ENCODE assay signal across 19 cellular contexts in genomic region chr1:203677771-203678170, GRCh38. TPM values are rescaled to one million over a fixed set of nuclear protein-coding genes. Genes with fewer than 3 reads are reported as not detected.
A peak's percentile ranks its signal among the peaks of the same experiment; 100 is the strongest.
DNase-seq lines count a peak whose midpoint lies in the region; ATAC-seq and TF ChIP-seq lines count a peak whose summit lies in the region.
"Had no signal": no experiment of that assay in that cellular context is flagged by ENCODE, and none has a peak within 500 bp of the region (broad histone marks: within the 10 kb centered on the region; RNA-seq: fewer than 3 reads in every experiment).

No MANE protein-coding gene starts in this region.

- no peaks in the 10 kb centered on the region for H3K9me3 Mint-ChIP-seq in activated CD8-positive, alpha-beta T cell treated with anti-CD3 and anti-CD28 coated beads, Interleukin-2, amount 10 ng/mL, durations not matched to agents 7 days and 5 days (ENCODE audit: insufficient read depth)
- H3K9me3 Mint-ChIP-seq in activated CD8-positive, alpha-beta T cell treated with anti-CD3 and anti-CD28 coated beads for 36 hours = no peaks in the 10 kb centered on the region
- H3K9me3 Mint-ChIP-seq in activated T-helper 17 cell treated with anti-CD3 and anti-CD28 coated beads, Interleukin-2, amount 50 U/mL, for 72 hours = no peaks in the 10 kb centered on the region
- no peaks in the 10 kb centered on the region for H3K9me3 Mint-ChIP-seq in immature natural killer cell
- H3K9me3 Mint-ChIP-seq: activated naive CD8-positive, alpha-beta T cell treated with anti-CD3 and anti-CD28 coated beads, Interleukin-2, amount 10 ng/mL, durations not matched to agents 7 days and 5 days; stimulated activated naive CD8-positive, alpha-beta T cell treated with anti-CD3 and anti-CD28 coated beads, Interleukin-15, amount 100 ng/mL, for 72 hours had no signal

- H3K9me3 ChIP-seq in stomach smooth muscle (ENCODE audit: control insufficient read depth in 2 of 2, low read length in 2 of 2) (no peaks in the 10 kb centered on the region), WERI-Rb-1 (ENCODE audit: severe bottlenecking) (peaks cover 5% of the 10 kb centered on the region)
- H3K9me3 ChIP-seq: A549 had no signal

- ATAC-seq in activated CD8-positive, alpha-beta T cell treated with anti-CD3 and anti-CD28 coated beads, Interleukin-2, amount 10 ng/mL, durations not matched to agents 7 days and 5 days = no peak
- ATAC-seq in activated CD8-positive, alpha-beta T cell treated with anti-CD3 and anti-CD28 coated beads for 36 hours = no peak
- ATAC-seq in activated T-helper 17 cell treated with anti-CD3 and anti-CD28 coated beads, Interleukin-2, amount 50 U/mL, for 72 hours (replicated peaks) = no peak
- ATAC-seq in GM18867 (IDR thresholded peaks at IDR 0.05; ENCODE audit: unreplicated experiment) (no peak), SK-N-SH treated with all-trans-retinoic acid at 6 μM for 48 hours (no peak)
- ATAC-seq: A549; Panc1; stimulated activated naive CD8-positive, alpha-beta T cell treated with anti-CD3 and anti-CD28 coated beads, Interleukin-15, amount 100 ng/mL, for 72 hours had no signal

- peaks cover 9 to 16% of the 10 kb centered on the region in 2 donors for H3K36me3 ChIP-seq in stomach smooth muscle (ENCODE audit: control insufficient read depth in 2 of 2, insufficient read depth in 2 of 2, low read length in 2 of 2)
- peaks cover 2% of the 10 kb centered on the region for H3K36me3 ChIP-seq in WERI-Rb-1

- no peak for TF ChIP-seq CTCF in activated CD8-positive, alpha-beta T cell treated with anti-CD3 and anti-CD28 coated beads for 36 hours (IDR thresholded peaks at IDR 0.05)
- no peak for TF ChIP-seq CTCF in WERI-Rb-1 (IDR thresholded peaks at IDR 0.05; ENCODE audit: low read depth, low read length)

- H3K27ac Mint-ChIP-seq in activated CD8-positive, alpha-beta T cell treated with anti-CD3 and anti-CD28 coated beads, Interleukin-2, amount 10 ng/mL, durations not matched to agents 7 days and 5 days = peak overlapping the region; percentile 44
- no peak overlapping the region for H3K27ac Mint-ChIP-seq in activated CD8-positive, alpha-beta T cell treated with anti-CD3 and anti-CD28 coated beads for 36 hours
- peak overlapping the region; percentile 59 for H3K27ac Mint-ChIP-seq in activated T-helper 17 cell treated with anti-CD3 and anti-CD28 coated beads, Interleukin-2, amount 50 U/mL, for 72 hours
- H3K27ac Mint-ChIP-seq in immature natural killer cell = peak overlapping the region; percentile 78 to 100 (median 83)
- H3K27ac Mint-ChIP-seq: activated naive CD8-positive, alpha-beta T cell treated with anti-CD3 and anti-CD28 coated beads, Interleukin-2, amount 10 ng/mL, durations not matched to agents 7 days and 5 days had no signal

- H3K27ac ChIP-seq in stomach smooth muscle (ENCODE audit: low read length) (peak overlapping the region; percentile 64), WERI-Rb-1 (no peak overlapping the region)
- H3K27ac ChIP-seq: A549 had no signal

- POLR2A ChIA-PET in activated CD8-positive, alpha-beta T cell treated with anti-CD3 and anti-CD28 coated beads, Interleukin-2, amount 10 ng/mL, durations not matched to agents 7 days and 5 days (lab: Charles Lee) = no interaction called here
- POLR2A ChIA-PET in activated CD8-positive, alpha-beta T cell treated with anti-CD3 and anti-CD28 coated beads for 36 hours (lab: Charles Lee) = no interaction called here

- intact Hi-C loops in activated CD8-positive, alpha-beta T cell treated with anti-CD3 and anti-CD28 coated beads for 36 hours (cut with micrococcal nuclease) = no loop called here

- CTCF ChIA-PET in activated CD8-positive, alpha-beta T cell treated with anti-CD3 and anti-CD28 coated beads, Interleukin-2, amount 10 ng/mL, durations not matched to agents 7 days and 5 days (lab: Charles Lee) = interaction anchor here (1.6 kb wide), 1 partner anchor 25 kb away, joined by 6 read pairs; no protein-coding TSS in a partner anchor
- CTCF ChIA-PET in activated CD8-positive, alpha-beta T cell treated with anti-CD3 and anti-CD28 coated beads for 36 hours (lab: Charles Lee) = interaction anchor here (1.1 to 14.4 kb wide), 3 partner anchors 10 to 52 kb away, joined by 3 to 127 read pairs (median 4); no protein-coding TSS in a partner anchor

- H3K27me3 Mint-ChIP-seq in activated CD8-positive, alpha-beta T cell treated with anti-CD3 and anti-CD28 coated beads, Interleukin-2, amount 10 ng/mL, durations not matched to agents 7 days and 5 days (ENCODE audit: low read depth) = no peaks in the 10 kb centered on the region
- no peaks in the 10 kb centered on the region for H3K27me3 Mint-ChIP-seq in activated CD8-positive, alpha-beta T cell treated with anti-CD3 and anti-CD28 coated beads for 36 hours
- H3K27me3 Mint-ChIP-seq in activated T-helper 17 cell treated with anti-CD3 and anti-CD28 coated beads, Interleukin-2, amount 50 U/mL, for 72 hours = no peaks in the 10 kb centered on the region
- peaks cover 10 to 16% (median 12%) of the 10 kb centered on the region in 3 donors for H3K27me3 Mint-ChIP-seq in immature natural killer cell (ENCODE audit: low read depth in 3 of 3)
- H3K27me3 Mint-ChIP-seq: activated naive CD8-positive, alpha-beta T cell treated with anti-CD3 and anti-CD28 coated beads, Interleukin-2, amount 10 ng/mL, durations not matched to agents 7 days and 5 days; stimulated activated naive CD8-positive, alpha-beta T cell treated with anti-CD3 and anti-CD28 coated beads, Interleukin-15, amount 100 ng/mL, for 72 hours had no signal

- H3K36me3 Mint-ChIP-seq in activated CD8-positive, alpha-beta T cell treated with anti-CD3 and anti-CD28 coated beads, Interleukin-2, amount 10 ng/mL, durations not matched to agents 7 days and 5 days (ENCODE audit: low read depth) = peaks cover 56% of the 10 kb centered on the region
- H3K36me3 Mint-ChIP-seq in activated CD8-positive, alpha-beta T cell treated with anti-CD3 and anti-CD28 coated beads for 36 hours (ENCODE audit: low read depth) = peaks cover 1% of the 10 kb centered on the region
- peaks cover 52% of the 10 kb centered on the region for H3K36me3 Mint-ChIP-seq in activated T-helper 17 cell treated with anti-CD3 and anti-CD28 coated beads, Interleukin-2, amount 50 U/mL, for 72 hours (ENCODE audit: low read depth)
- peaks cover 2 to 24% (median 9%) of the 10 kb centered on the region in 3 donors for H3K36me3 Mint-ChIP-seq in immature natural killer cell

- H3K4me3 ChIP-seq in stomach smooth muscle (ENCODE audit: low read length in 2 of 2) (no peak overlapping the region), WERI-Rb-1 (ENCODE audit: low read depth, low read length) (no peak overlapping the region)
- H3K4me3 ChIP-seq: A549 had no signal

- peaks cover 78% of the 10 kb centered on the region for H3K4me1 ChIP-seq in stomach smooth muscle (ENCODE audit: control insufficient read depth, insufficient read depth, low read length)

- H3K27me3 ChIP-seq in stomach smooth muscle (ENCODE audit: control insufficient read depth in 1 of 2, insufficient read depth in 2 of 2, low read length in 2 of 2) (no peaks in the 10 kb centered on the region), WERI-Rb-1 (ENCODE audit: insufficient read depth, low read depth, severe bottlenecking) (no peaks in the 10 kb centered on the region)

- H3K9ac ChIP-seq in stomach smooth muscle (ENCODE audit: low read length in 2 of 2) = no peak overlapping the region

- peaks cover 67% of the 10 kb centered on the region for H3K4me1 Mint-ChIP-seq in activated CD8-positive, alpha-beta T cell treated with anti-CD3 and anti-CD28 coated beads, Interleukin-2, amount 10 ng/mL, durations not matched to agents 7 days and 5 days (ENCODE audit: low read depth)
- peaks cover 61% of the 10 kb centered on the region for H3K4me1 Mint-ChIP-seq in activated CD8-positive, alpha-beta T cell treated with anti-CD3 and anti-CD28 coated beads for 36 hours (ENCODE audit: low read depth)
- peaks cover 55% of the 10 kb centered on the region for H3K4me1 Mint-ChIP-seq in activated T-helper 17 cell treated with anti-CD3 and anti-CD28 coated beads, Interleukin-2, amount 50 U/mL, for 72 hours
- peaks cover 87 to 89% of the 10 kb centered on the region in 2 donors for H3K4me1 Mint-ChIP-seq in immature natural killer cell

- DNase-seq in activated CD8-positive, alpha-beta T cell treated with anti-CD3 and anti-CD28 coated beads, Interleukin-2, amount 10 ng/mL, durations not matched to agents 7 days and 5 days = no peak
- no peak for DNase-seq in activated CD8-positive, alpha-beta T cell treated with anti-CD3 and anti-CD28 coated beads for 36 hours
- no peak for DNase-seq in immature natural killer cell
- no peak for DNase-seq in WERI-Rb-1
- DNase-seq: activated CD4-positive, CD25-positive, alpha-beta regulatory T cell; activated naive CD8-positive, alpha-beta T cell treated with anti-CD3 and anti-CD28 coated beads, Interleukin-2, amount 10 ng/mL, durations not matched to agents 7 days and 5 days; EL; hippocampal formation; KBM-7; NCI-H1092; NCI-H2171; NCI-H748 treated with DMSO at 0.1 percent for 48 hours; stimulated activated naive CD8-positive, alpha-beta T cell treated with anti-CD3 and anti-CD28 coated beads, Interleukin-15, amount 100 ng/mL, for 72 hours had no signal

- no peak overlapping the region for H3K4me3 Mint-ChIP-seq in activated CD8-positive, alpha-beta T cell treated with anti-CD3 and anti-CD28 coated beads, Interleukin-2, amount 10 ng/mL, durations not matched to agents 7 days and 5 days
- no peak overlapping the region for H3K4me3 Mint-ChIP-seq in activated CD8-positive, alpha-beta T cell treated with anti-CD3 and anti-CD28 coated beads for 36 hours
- H3K4me3 Mint-ChIP-seq in activated T-helper 17 cell treated with anti-CD3 and anti-CD28 coated beads, Interleukin-2, amount 50 U/mL, for 72 hours = no peak overlapping the region
- no peak overlapping the region for H3K4me3 Mint-ChIP-seq in immature natural killer cell
- H3K4me3 Mint-ChIP-seq: activated naive CD8-positive, alpha-beta T cell treated with anti-CD3 and anti-CD28 coated beads, Interleukin-2, amount 10 ng/mL, durations not matched to agents 7 days and 5 days; stimulated activated naive CD8-positive, alpha-beta T cell treated with anti-CD3 and anti-CD28 coated beads, Interleukin-15, amount 100 ng/mL, for 72 hours had no signal

TF ChIP-seq in SK-N-SH treated with all-trans-retinoic acid at 6 μM for 48 hours, 23 proteins besides CTCF, POLR2A, EP300 and RAD21 (continues in another document):
- TF ChIP-seq ZNF8 (CRISPR knock-in tag; IDR thresholded peaks at IDR 0.05) = no peak

RNA-seq across cellular contexts. Expression of gene ATP2B4, which starts 51.1 kb away (rescaled TPM):
- total RNA-seq in activated CD8-positive, alpha-beta T cell treated with anti-CD3 and anti-CD28 coated beads, Interleukin-2, amount 10 ng/mL, durations not matched to agents 7 days and 5 days = 10 to 100 TPM; 65.0 to 65.1 TPM
- total RNA-seq in activated CD8-positive, alpha-beta T cell treated with anti-CD3 and anti-CD28 coated beads for 36 hours = 10 to 100 TPM; 12.0 to 15.9 TPM
- total RNA-seq in activated T-helper 17 cell treated with anti-CD3 and anti-CD28 coated beads, Interleukin-2, amount 50 U/mL, for 72 hours = 100 to 1,000 TPM; 101 TPM
- polyA plus RNA-seq in immature natural killer cell = 10 to 100 TPM; 24.5 to 63.1 (median 36.8) TPM
